ENCODE assay signal across 8 cellular contexts in genomic region chrX:70664726-70665125, GRCh38.
DNase-seq lines count a peak whose midpoint lies in the region; ATAC-seq and TF ChIP-seq lines count a peak whose summit lies in the region.

No MANE protein-coding gene starts in this region.

- H3K14ac ChIP-seq in mesenchymal stem cell (ENCODE audit: low read length in 2 of 2) = no peak overlapping the region

- no peak overlapping the region for H3K9ac ChIP-seq in mesenchymal stem cell (ENCODE audit: low read length)

- H3K4me1 ChIP-seq in mesenchymal stem cell (ENCODE audit: control insufficient read depth, insufficient read depth, low read depth, low read length) = no peaks in the 10 kb centered on the region

- H3K27ac ChIP-seq in mesenchymal stem cell (ENCODE audit: low read length, poor library complexity, severe bottlenecking) = no peak overlapping the region

- no peak overlapping the region for H3K4me3 ChIP-seq in astrocyte of the cerebellum (ENCODE audit: low read depth, low read length)
- no peak overlapping the region for H3K4me3 ChIP-seq in mesenchymal stem cell (ENCODE audit: insufficient read depth in 1 of 2, low read depth in 1 of 2, low read length in 2 of 2)

- H3K9me3 ChIP-seq in mesenchymal stem cell (ENCODE audit: control insufficient read depth, low read length) = no peaks in the 10 kb centered on the region

- no peak overlapping the region for H3K23ac ChIP-seq in mesenchymal stem cell (ENCODE audit: low read length in 2 of 2)

- H3K79me1 ChIP-seq in mesenchymal stem cell (replicated peaks; ENCODE audit: low read length, poor library complexity, severe bottlenecking) = no peaks in the 10 kb centered on the region

- no peak overlapping the region for H3K18ac ChIP-seq in mesenchymal stem cell (ENCODE audit: low read depth in 1 of 2, low read length in 2 of 2)

- no peak overlapping the region for H2BK15ac ChIP-seq in mesenchymal stem cell (ENCODE audit: low read depth, poor library complexity, severe bottlenecking)

- no peak overlapping the region for H4K8ac ChIP-seq in mesenchymal stem cell (ENCODE audit: low read length)

- H3K4ac ChIP-seq in mesenchymal stem cell (ENCODE audit: low read depth in 1 of 2, low read length in 2 of 2) = no peak overlapping the region

- H2AFZ ChIP-seq in mesenchymal stem cell (ENCODE audit: low read depth, low read length) = no peak overlapping the region

- peaks cover 0 to 43% of the 10 kb centered on the region in 2 experiments for H3K27me3 ChIP-seq in mesenchymal stem cell (ENCODE audit: control insufficient read depth in 1 of 2, insufficient read depth in 1 of 2, low read length in 2 of 2)

- no peaks in the 10 kb centered on the region for H3K36me3 ChIP-seq in mesenchymal stem cell (ENCODE audit: control insufficient read depth in 1 of 2, insufficient read depth in 2 of 2, low read depth in 1 of 2, low read length in 2 of 2)

- H2BK5ac ChIP-seq in mesenchymal stem cell (ENCODE audit: low read depth, low read length, poor library complexity, severe bottlenecking) = no peak overlapping the region

- WGBS in mesenchymal stem cell = no CpG with 5 or more reads among the region's 1 CpG

- no peak overlapping the region for H2BK120ac ChIP-seq in mesenchymal stem cell (ENCODE audit: low read depth, low read length)

- no peak overlapping the region for H3K4me2 ChIP-seq in mesenchymal stem cell (ENCODE audit: low read length, poor library complexity, severe bottlenecking)

- H4K91ac ChIP-seq in mesenchymal stem cell (ENCODE audit: low read length) = no peak overlapping the region

- H2AK5ac ChIP-seq in mesenchymal stem cell (ENCODE audit: low read length, severe bottlenecking) = no peak overlapping the region

- in situ Hi-C loops in astrocyte of the cerebellum (cut with HindIII; ENCODE audit: low sequenced_read_pairs) = no loop called here

- peak; percentile 37 for TF ChIP-seq CTCF in astrocyte of the cerebellum (IDR thresholded peaks at IDR 0.05; ENCODE audit: low read depth, low read length, missing control alignments)

- ATAC-seq in GM18517 (IDR thresholded peaks at IDR 0.05; ENCODE audit: unreplicated experiment) (no peak), HG03135 (IDR thresholded peaks at IDR 0.05; ENCODE audit: unreplicated experiment) (no peak), HG03521 (IDR thresholded peaks at IDR 0.05; ENCODE audit: unreplicated experiment) (no peak)

- DNase-seq in NCI-H510A treated with DMSO at 0.1 percent for 48 hours (lab: John Stamatoyannopoulos, UW) (peak; percentile 19), NCI-H510A (lab: John Stamatoyannopoulos, UW) (no peak), LHCN-M2 (ENCODE audit: low read depth) (peak; percentile 11), astrocyte of the cerebellum (ENCODE audit: low read depth) (peak; percentile 2), mesenchymal stem cell (peak; percentile 33)

- H2BK12ac ChIP-seq in mesenchymal stem cell (ENCODE audit: low read length in 2 of 2) = no peak overlapping the region
